ENCODE assay signal across 24 cellular contexts in genomic region chr2:179044500-179044899, GRCh38. TPM values are rescaled to one million over a fixed set of nuclear protein-coding genes. Genes with fewer than 3 reads are reported as not detected.
A peak's percentile ranks its signal among the peaks of the same experiment; 100 is the strongest.
DNase-seq lines count a peak whose midpoint lies in the region; ATAC-seq and TF ChIP-seq lines count a peak whose summit lies in the region.
"Had no signal": no experiment of that assay in that cellular context is flagged by ENCODE, and none has a peak within 500 bp of the region (broad histone marks: within the 10 kb centered on the region; RNA-seq: fewer than 3 reads in every experiment).

No MANE protein-coding gene starts in this region.

- peaks cover 39% of the 10 kb centered on the region for H3K9me3 Mint-ChIP-seq in T-helper 2 cell treated with Interferon-gamma antibody and Interleukin-4, amounts not matched to agents 5 μg/mL and 100 μg/mL, for 36 hours
- H3K9me3 Mint-ChIP-seq in HFFc6: no peaks in the 10 kb centered on the region; the same call in 1 of the 2 replicates
- H3K9me3 Mint-ChIP-seq in naive thymus-derived CD8-positive, alpha-beta T cell: peaks cover 0 to 30% (median 2%) of the 10 kb centered on the region in 9 donors
- H3K9me3 Mint-ChIP-seq: GM23338 had no signal

- H3K36me3 ChIP-seq in SU-DHL-6 (ENCODE audit: low read length): no peaks in the 10 kb centered on the region
- H3K36me3 ChIP-seq: ascending aorta, esophagus muscularis mucosa, Peyer's patch, suprapubic skin, vagina had no signal

- H3K79me2 ChIP-seq in SU-DHL-6 (ENCODE audit: insufficient read depth, low read length): no peaks in the 10 kb centered on the region

- peak overlapping the region; percentile 33 for H3K4me2 ChIP-seq in SU-DHL-6 (ENCODE audit: low read depth, low read length, poor library complexity, severe bottlenecking)
- H3K4me2 ChIP-seq: GM23338 had no signal

- no peaks in the 10 kb centered on the region for H3K9me3 ChIP-seq in SU-DHL-6 (ENCODE audit: insufficient read depth, low read length)
- H3K9me3 ChIP-seq: ascending aorta, esophagus muscularis mucosa, Peyer's patch, suprapubic skin, vagina had no signal

- no peak for TF ChIP-seq CTCF in HFFc6 (IDR thresholded peaks at IDR 0.05)
- no peak for TF ChIP-seq CTCF in SU-DHL-6 (IDR thresholded peaks at IDR 0.05; ENCODE audit: insufficient read depth, low read length, poor library complexity, severe bottlenecking)

- peaks cover 55% of the 10 kb centered on the region for H3K36me3 Mint-ChIP-seq in T-helper 2 cell treated with Interferon-gamma antibody and Interleukin-4, amounts not matched to agents 5 μg/mL and 100 μg/mL, for 36 hours (ENCODE audit: low read depth)
- no peaks in the 10 kb centered on the region for H3K36me3 Mint-ChIP-seq in HFFc6 (ENCODE audit: low read depth)
- peaks cover 28 to 61% (median 33%) of the 10 kb centered on the region in 3 donors for H3K36me3 Mint-ChIP-seq in naive thymus-derived CD8-positive, alpha-beta T cell

- peak overlapping the region; percentile 7 for H3K4me3 Mint-ChIP-seq in T-helper 2 cell treated with Interferon-gamma antibody and Interleukin-4, amounts not matched to agents 5 μg/mL and 100 μg/mL, for 36 hours
- peak overlapping the region; percentile 26; the same call in 1 of the 2 replicates for H3K4me3 Mint-ChIP-seq in HFFc6
- peak overlapping the region in 5 of 10 donors; percentile 28 to 55 (median 41) for H3K4me3 Mint-ChIP-seq in naive thymus-derived CD8-positive, alpha-beta T cell
- H3K4me3 Mint-ChIP-seq: activated CD4-positive, alpha-beta T cell treated with anti-CD3 and anti-CD28 coated beads, Interleukin-2, amount 10 ng/mL, durations not matched to agents 24 days and 14 days; GM23338; nephron had no signal

- H3K27me3 Mint-ChIP-seq in T-helper 2 cell treated with Interferon-gamma antibody and Interleukin-4, amounts not matched to agents 5 μg/mL and 100 μg/mL, for 36 hours (ENCODE audit: low read depth): no peaks in the 10 kb centered on the region
- H3K27me3 Mint-ChIP-seq in HFFc6 (ENCODE audit: insufficient read depth): peaks cover 7% of the 10 kb centered on the region
- H3K27me3 Mint-ChIP-seq in naive thymus-derived CD8-positive, alpha-beta T cell: no peaks in the 10 kb centered on the region
- H3K27me3 Mint-ChIP-seq: activated CD4-positive, alpha-beta T cell treated with anti-CD3 and anti-CD28 coated beads, Interleukin-2, amount 10 ng/mL, durations not matched to agents 24 days and 14 days had no signal

- H3K9ac ChIP-seq in SU-DHL-6 (ENCODE audit: low read length): no peak overlapping the region

- peak overlapping the region; percentile 29 for H3K27ac Mint-ChIP-seq in T-helper 2 cell treated with Interferon-gamma antibody and Interleukin-4, amounts not matched to agents 5 μg/mL and 100 μg/mL, for 36 hours
- no peak overlapping the region for H3K27ac Mint-ChIP-seq in HFFc6
- peak overlapping the region in 6 of 10 donors; percentile 0 to 68 (median 21) for H3K27ac Mint-ChIP-seq in naive thymus-derived CD8-positive, alpha-beta T cell
- H3K27ac Mint-ChIP-seq: activated CD4-positive, alpha-beta T cell treated with anti-CD3 and anti-CD28 coated beads, Interleukin-2, amount 10 ng/mL, durations not matched to agents 24 days and 14 days; GM23338; nephron had no signal

- no peak overlapping the region for H3K4me3 ChIP-seq in SU-DHL-6 (ENCODE audit: insufficient read depth, low read length, poor library complexity, severe bottlenecking)
- H3K4me3 ChIP-seq: ascending aorta, esophagus muscularis mucosa, GM23338, Peyer's patch, suprapubic skin, vagina had no signal

- POLR2A ChIA-PET in naive thymus-derived CD8-positive, alpha-beta T cell (lab: Charles Lee): interaction anchor here (1.0 to 1.9 kb wide), 2 partner anchors 13 to 24 kb away, joined by 3 to 4 read pairs; no protein-coding TSS in a partner anchor

- H3K27ac ChIP-seq in SU-DHL-6 (ENCODE audit: low read depth, low read length): no peak overlapping the region
- H3K27ac ChIP-seq: ascending aorta, esophagus muscularis mucosa, suprapubic skin, vagina had no signal

- H3K4me1 Mint-ChIP-seq in T-helper 2 cell treated with Interferon-gamma antibody and Interleukin-4, amounts not matched to agents 5 μg/mL and 100 μg/mL, for 36 hours (ENCODE audit: low read depth): peaks cover 54% of the 10 kb centered on the region
- peaks cover 1% of the 10 kb centered on the region; the same call in 1 of the 2 replicates for H3K4me1 Mint-ChIP-seq in HFFc6 (ENCODE audit: low read depth)
- peaks cover 14 to 69% (median 62%) of the 10 kb centered on the region in 4 donors for H3K4me1 Mint-ChIP-seq in naive thymus-derived CD8-positive, alpha-beta T cell

- no peaks in the 10 kb centered on the region for H4K20me1 ChIP-seq in SU-DHL-6 (ENCODE audit: low read depth, low read length)

- H3K27me3 ChIP-seq in SU-DHL-6 (ENCODE audit: low read length): no peaks in the 10 kb centered on the region
- H3K27me3 ChIP-seq: ascending aorta, esophagus muscularis mucosa, Peyer's patch, suprapubic skin, vagina had no signal

- no peaks in the 10 kb centered on the region for H3F3A ChIP-seq in SU-DHL-6 (ENCODE audit: insufficient read depth)

- no peak for ATAC-seq in naive thymus-derived CD8-positive, alpha-beta T cell
- no peak for ATAC-seq in HG03521 (IDR thresholded peaks at IDR 0.05; ENCODE audit: unreplicated experiment)
- ATAC-seq: GM23338, HepG2 had no signal

- no peak overlapping the region for H2AFZ ChIP-seq in SU-DHL-6 (ENCODE audit: low read depth, low read length, severe bottlenecking)
- H2AFZ ChIP-seq: GM23338 had no signal

- H3K9me2 ChIP-seq in SU-DHL-6 (replicated peaks; ENCODE audit: insufficient read depth, low read length): no peaks in the 10 kb centered on the region

- DNase-seq in T-helper 2 cell treated with Interferon-gamma antibody and Interleukin-4, amounts not matched to agents 5 μg/mL and 100 μg/mL, for 36 hours (ENCODE audit: low spot score): no peak
- DNase-seq in T-helper 2 cell: no peak
- no peak for DNase-seq in HFFc6
- no peak for DNase-seq in naive thymus-derived CD8-positive, alpha-beta T cell
- no peak for DNase-seq in NCI-H1105 (lab: John Stamatoyannopoulos, UW)
- DNase-seq in activated CD4-positive, alpha-beta T cell treated with anti-CD3 and anti-CD28 coated beads, Interleukin-2, amount 50 U/mL, for 4 hours: no peak
- DNase-seq: activated CD4-positive, alpha-beta T cell treated with anti-CD3 and anti-CD28 coated beads, Interleukin-2, amount 10 ng/mL, durations not matched to agents 24 days and 14 days; C1 segment of cervical spinal cord; DMS153; effector CD8-positive, alpha-beta T cell; mesendoderm; NCI-H146; NCI-H774; Peyer's patch had no signal

RNA-seq across cellular contexts. Expression of gene CCDC141, which starts 5.4 kb away (rescaled TPM):
- total RNA-seq in HFFc6 (2021; fragmentation: NEBNext Ultra II Directional; extraction: Animal tissue kit (Norgen Biotek cat#: 25700)): under 1 TPM in 2 of 6 experiments, not detected in 4; 0.03 to 0.05 TPM
- total RNA-seq in naive thymus-derived CD8-positive, alpha-beta T cell: 10 to 100 TPM; 26.8 to 27.0 TPM
- polyA plus RNA-seq in naive thymus-derived CD8-positive, alpha-beta T cell: 10 to 100 TPM in 1 of 3 donors, 1 to 10 TPM in 2; 4.2 to 12.0 (median 9.8) TPM
- total RNA-seq: A673, HepG2 had no signal
- polyA plus RNA-seq: HepG2 had no signal

Comparison
In these comparisons a context has a peak if more than half of its experiments do, and no peak if none do; other contexts are left out.
1. RNA of gene CCDC141, which starts 5.4 kb away (total RNA-seq): 26.8 to 27.0 TPM in naive thymus-derived CD8-positive, alpha-beta T cell; 0.03 to 0.05 TPM in HFFc6; every median in the first group is over 10 times any median in the second.